Comparison of ENCODE assay signal across 1 cellular context in genomic region chr11:130050272-130050671, GRCh38.
TF ChIP-seq lines count a peak whose summit lies in the region.

No MANE protein-coding gene starts in this region.

TF ChIP-seq in GM23338, 12 proteins besides CTCF, POLR2A, EP300 and RAD21 (continued from another document):
- TF ChIP-seq ZNF462 (CRISPR knock-in tag; IDR thresholded peaks at IDR 0.05) (no peak), STAT1 (IDR thresholded peaks at IDR 0.05; ENCODE audit: unreplicated experiment) (no peak)
- TF ChIP-seq, protein P1, sequence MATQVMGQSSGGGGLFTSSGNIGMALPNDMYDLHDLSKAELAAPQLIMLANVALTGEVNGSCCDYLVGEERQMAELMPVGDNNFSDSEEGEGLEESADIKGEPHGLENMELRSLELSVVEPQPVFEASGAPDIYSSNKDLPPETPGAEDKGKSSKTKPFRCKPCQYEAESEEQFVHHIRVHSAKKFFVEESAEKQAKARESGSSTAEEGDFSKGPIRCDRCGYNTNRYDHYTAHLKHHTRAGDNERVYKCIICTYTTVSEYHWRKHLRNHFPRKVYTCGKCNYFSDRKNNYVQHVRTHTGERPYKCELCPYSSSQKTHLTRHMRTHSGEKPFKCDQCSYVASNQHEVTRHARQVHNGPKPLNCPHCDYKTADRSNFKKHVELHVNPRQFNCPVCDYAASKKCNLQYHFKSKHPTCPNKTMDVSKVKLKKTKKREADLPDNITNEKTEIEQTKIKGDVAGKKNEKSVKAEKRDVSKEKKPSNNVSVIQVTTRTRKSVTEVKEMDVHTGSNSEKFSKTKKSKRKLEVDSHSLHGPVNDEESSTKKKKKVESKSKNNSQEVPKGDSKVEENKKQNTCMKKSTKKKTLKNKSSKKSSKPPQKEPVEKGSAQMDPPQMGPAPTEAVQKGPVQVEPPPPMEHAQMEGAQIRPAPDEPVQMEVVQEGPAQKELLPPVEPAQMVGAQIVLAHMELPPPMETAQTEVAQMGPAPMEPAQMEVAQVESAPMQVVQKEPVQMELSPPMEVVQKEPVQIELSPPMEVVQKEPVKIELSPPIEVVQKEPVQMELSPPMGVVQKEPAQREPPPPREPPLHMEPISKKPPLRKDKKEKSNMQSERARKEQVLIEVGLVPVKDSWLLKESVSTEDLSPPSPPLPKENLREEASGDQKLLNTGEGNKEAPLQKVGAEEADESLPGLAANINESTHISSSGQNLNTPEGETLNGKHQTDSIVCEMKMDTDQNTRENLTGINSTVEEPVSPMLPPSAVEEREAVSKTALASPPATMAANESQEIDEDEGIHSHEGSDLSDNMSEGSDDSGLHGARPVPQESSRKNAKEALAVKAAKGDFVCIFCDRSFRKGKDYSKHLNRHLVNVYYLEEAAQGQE (IDR thresholded peaks at IDR 0.05; ENCODE audit: unreplicated experiment): no peak
TF ChIP-seq in GM23338: peak in this region for 0.
